ENCODE assay signal across 1 cellular context in the genomic region with DNA sequence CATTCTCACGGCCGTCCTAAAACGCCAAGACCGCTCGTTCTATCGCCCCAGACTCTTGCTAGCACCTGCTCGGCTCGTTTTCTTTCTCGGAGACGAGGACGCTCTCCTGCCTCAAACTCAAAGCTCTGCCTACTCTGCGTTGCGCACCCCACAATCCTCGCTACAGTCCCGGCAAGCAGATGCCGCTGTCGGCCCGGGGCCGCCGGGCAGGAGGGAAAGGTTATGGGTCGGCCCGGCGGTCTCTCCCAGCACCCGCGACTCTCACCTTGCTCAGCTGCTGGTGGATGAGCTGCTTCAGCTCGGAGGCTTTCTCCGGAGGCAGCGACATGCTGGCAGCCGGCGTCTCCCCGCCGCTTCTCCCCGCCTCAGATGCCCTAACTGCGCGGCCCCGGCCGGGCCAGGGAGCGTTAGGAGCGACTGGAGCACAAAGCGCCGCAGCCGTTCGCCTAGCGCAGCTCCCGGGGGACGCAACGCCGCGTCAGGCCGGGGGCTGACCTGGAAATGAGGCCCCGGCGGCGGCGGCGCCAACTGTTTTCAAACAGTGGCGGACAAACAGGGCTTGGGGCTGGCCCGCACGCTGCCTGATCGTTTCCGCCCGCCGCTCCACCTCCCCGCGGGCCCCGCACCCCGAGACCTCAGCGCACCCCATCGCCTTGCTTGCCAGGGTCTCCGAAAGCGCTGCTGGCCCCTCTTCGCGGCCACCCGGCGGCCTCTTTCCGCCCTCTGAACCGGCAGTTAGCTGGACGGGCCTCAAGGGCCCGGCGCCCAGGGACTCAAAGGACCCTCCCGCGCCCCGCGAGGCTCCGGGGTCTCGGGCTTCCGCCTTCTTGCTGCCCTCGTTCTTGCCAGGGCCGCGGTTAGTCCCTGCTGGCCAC.
TF ChIP-seq lines count a peak whose summit lies in the region.

A gene with protein sequence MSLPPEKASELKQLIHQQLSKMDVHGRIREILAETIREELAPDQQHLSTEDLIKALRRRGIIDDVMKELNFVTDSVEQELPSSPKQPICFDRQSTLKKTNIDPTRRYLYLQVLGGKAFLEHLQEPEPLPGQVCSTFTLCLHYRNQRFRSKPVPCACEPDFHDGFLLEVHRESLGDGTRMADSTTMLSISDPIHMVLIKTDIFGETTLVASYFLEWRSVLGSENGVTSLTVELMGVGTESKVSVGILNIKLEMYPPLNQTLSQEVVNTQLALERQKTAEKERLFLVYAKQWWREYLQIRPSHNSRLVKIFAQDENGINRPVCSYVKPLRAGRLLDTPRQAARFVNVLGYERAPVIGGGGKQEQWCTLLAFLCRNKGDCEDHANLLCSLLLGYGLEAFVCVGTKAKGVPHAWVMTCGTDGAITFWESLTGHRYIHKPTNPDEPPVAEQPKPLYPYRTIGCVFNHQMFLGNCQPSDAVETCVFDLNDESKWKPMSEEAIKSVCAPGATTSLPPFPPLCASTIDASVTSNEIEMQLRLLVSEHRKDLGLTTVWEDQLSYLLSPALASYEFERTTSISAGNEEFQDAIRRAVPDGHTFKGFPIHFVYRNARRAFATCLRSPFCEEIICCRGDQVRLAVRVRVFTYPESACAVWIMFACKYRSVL (minus strand): TSS at position 503 of the 875 bp plus-strand sequence. CDS start 175 bp downstream, at position 328.
A gene with protein sequence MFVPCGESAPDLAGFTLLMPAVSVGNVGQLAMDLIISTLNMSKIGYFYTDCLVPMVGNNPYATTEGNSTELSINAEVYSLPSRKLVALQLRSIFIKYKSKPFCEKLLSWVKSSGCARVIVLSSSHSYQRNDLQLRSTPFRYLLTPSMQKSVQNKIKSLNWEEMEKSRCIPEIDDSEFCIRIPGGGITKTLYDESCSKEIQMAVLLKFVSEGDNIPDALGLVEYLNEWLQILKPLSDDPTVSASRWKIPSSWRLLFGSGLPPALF (plus strand): TSS at position 822 of the 875 bp plus-strand sequence. CDS start 66 bp downstream, outside the sequence.

TF ChIP-seq in HEK293, 187 proteins besides CTCF, POLR2A, EP300 and RAD21 (continued from another document):
- TF ChIP-seq ZNF837 (tag by site-specific recombination; IDR thresholded peaks at IDR 0.05) (no peak; the same call in 1 of the 2 replicates), KLF16 (tag by site-specific recombination; IDR thresholded peaks at IDR 0.05) (peak; percentile 86)
- TF ChIP-seq, protein P1, sequence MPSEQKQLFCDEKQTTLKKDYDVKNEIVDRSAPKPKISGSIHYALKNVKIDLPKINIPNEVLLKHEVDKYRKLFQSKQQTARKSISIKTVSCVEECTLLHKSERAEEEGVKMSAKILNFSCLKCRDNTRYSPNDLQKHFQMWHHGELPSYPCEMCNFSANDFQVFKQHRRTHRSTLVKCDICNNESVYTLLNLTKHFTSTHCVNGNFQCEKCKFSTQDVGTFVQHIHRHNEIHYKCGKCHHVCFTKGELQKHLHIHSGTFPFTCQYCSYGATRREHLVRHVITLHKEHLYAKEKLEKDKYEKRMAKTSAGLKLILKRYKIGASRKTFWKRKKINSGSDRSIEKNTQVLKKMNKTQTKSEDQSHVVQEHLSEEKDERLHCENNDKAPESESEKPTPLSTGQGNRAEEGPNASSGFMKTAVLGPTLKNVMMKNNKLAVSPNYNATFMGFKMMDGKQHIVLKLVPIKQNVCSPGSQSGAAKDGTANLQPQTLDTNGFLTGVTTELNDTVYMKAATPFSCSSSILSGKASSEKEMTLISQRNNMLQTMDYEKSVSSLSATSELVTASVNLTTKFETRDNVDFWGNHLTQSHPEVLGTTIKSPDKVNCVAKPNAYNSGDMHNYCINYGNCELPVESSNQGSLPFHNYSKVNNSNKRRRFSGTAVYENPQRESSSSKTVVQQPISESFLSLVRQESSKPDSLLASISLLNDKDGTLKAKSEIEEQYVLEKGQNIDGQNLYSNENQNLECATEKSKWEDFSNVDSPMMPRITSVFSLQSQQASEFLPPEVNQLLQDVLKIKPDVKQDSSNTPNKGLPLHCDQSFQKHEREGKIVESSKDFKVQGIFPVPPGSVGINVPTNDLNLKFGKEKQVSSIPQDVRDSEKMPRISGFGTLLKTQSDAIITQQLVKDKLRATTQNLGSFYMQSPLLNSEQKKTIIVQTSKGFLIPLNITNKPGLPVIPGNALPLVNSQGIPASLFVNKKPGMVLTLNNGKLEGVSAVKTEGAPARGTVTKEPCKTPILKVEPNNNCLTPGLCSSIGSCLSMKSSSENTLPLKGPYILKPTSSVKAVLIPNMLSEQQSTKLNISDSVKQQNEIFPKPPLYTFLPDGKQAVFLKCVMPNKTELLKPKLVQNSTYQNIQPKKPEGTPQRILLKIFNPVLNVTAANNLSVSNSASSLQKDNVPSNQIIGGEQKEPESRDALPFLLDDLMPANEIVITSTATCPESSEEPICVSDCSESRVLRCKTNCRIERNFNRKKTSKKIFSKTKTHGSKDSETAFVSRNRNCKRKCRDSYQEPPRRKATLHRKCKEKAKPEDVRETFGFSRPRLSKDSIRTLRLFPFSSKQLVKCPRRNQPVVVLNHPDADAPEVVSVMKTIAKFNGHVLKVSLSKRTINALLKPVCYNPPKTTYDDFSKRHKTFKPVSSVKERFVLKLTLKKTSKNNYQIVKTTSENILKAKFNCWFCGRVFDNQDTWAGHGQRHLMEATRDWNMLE (tag by site-specific recombination; conservative IDR thresholded peaks at IDR 0.05; ENCODE audit: low read depth), result peak; percentile 60; the same call in 1 of the 2 replicates
